ENCODE assay signal across 14 cellular contexts in the genomic region with DNA sequence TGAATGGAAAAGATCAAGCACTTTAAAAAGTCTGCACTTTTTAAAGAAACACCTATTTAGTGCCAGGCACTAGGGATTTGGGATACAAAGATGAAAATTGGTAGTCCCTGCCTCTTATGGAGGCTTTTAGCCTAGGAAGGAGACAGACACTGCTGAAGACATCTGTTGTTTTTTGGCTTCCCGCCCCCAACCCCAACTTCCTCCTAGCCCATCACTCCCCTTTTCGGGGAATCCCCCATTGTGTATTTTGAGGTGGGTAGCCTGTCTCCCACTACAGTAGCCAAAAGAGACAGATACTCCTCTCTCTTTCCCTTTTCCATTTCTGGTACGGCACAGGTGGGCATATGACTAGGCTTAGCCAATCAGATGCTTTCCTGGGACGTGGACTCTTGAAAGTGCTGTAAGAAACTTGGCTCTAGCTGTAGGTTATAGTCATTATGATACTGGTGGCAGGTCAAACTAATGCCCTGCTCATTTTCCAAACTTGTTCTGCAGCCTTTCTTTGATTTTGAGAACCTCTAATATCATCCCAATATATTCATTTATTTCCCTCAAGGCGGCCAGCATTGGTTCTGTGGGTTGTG.
DNase-seq lines count a peak whose midpoint lies in the region; ATAC-seq and TF ChIP-seq lines count a peak whose summit lies in the region.
"Had no signal": no experiment of that assay in that cellular context is flagged by ENCODE, and none has a peak within 500 bp of the region (broad histone marks: within the 10 kb centered on the region; RNA-seq: fewer than 3 reads in every experiment).

No MANE protein-coding gene starts in this region.

- H3K27me3 Mint-ChIP-seq in activated T-helper 17 cell treated with anti-CD3 and anti-CD28 coated beads, Interleukin-2, amount 50 U/mL, for 72 hours = no peaks in the 10 kb centered on the region

- H3K4me1 Mint-ChIP-seq in activated T-helper 17 cell treated with anti-CD3 and anti-CD28 coated beads, Interleukin-2, amount 50 U/mL, for 72 hours = peaks cover 18% of the 10 kb centered on the region

- no peak for TF ChIP-seq POLR2A in GM18505 (IDR thresholded peaks at IDR 0.05; ENCODE audit: borderline replicate concordance, extremely low read depth, insufficient read depth, insufficient read length)

- no peaks in the 10 kb centered on the region for H3K9me3 ChIP-seq in SJCRH30 (replicated peaks)

- H3K4me3 ChIP-seq in SJCRH30 = no peak overlapping the region
- H3K4me3 ChIP-seq: GM23248 had no signal

- H3K4me1 ChIP-seq in SJCRH30 = peaks cover 2% of the 10 kb centered on the region; the same call in 1 of the 2 replicates

- H3K9me3 Mint-ChIP-seq in activated T-helper 17 cell treated with anti-CD3 and anti-CD28 coated beads, Interleukin-2, amount 50 U/mL, for 72 hours = peaks cover 12% of the 10 kb centered on the region

- no peak overlapping the region for H3K27ac ChIP-seq in SJCRH30
- H3K27ac ChIP-seq: GM23248 had no signal

- DNase-seq in DMS114 treated with DMSO at 0.1 percent for 48 hours (lab: John Stamatoyannopoulos, UW; ENCODE audit: unreplicated experiment) (no peak), foreskin melanocyte (no peak), SJCRH30 (no peak)
- DNase-seq: effector CD8-positive, alpha-beta T cell; GF-D8; GM23248; NCI-H187 treated with DMSO at 0.1 percent for 48 hours; stimulated activated CD4-positive, alpha-beta T cell treated with anti-CD3 and anti-CD28 coated beads, Interleukin-4, amount 100 ng/mL, for 4 hours; T-cell had no signal

- H3K27me3 ChIP-seq in SJCRH30 = no peaks in the 10 kb centered on the region

- no peaks in the 10 kb centered on the region for H3K36me3 ChIP-seq in SJCRH30

- H3K4me3 Mint-ChIP-seq in activated T-helper 17 cell treated with anti-CD3 and anti-CD28 coated beads, Interleukin-2, amount 50 U/mL, for 72 hours = peak overlapping the region; percentile 3
- H3K4me3 Mint-ChIP-seq: T-cell had no signal

- ATAC-seq in GM18505 (IDR thresholded peaks at IDR 0.05; ENCODE audit: unreplicated experiment) = peak; percentile 56
- ATAC-seq in GM21390 (IDR thresholded peaks at IDR 0.05; ENCODE audit: unreplicated experiment) = peak; percentile 50
- ATAC-seq in HG03108 (IDR thresholded peaks at IDR 0.05; ENCODE audit: unreplicated experiment) = peak; percentile 58
- no peak for ATAC-seq in activated T-helper 17 cell treated with anti-CD3 and anti-CD28 coated beads, Interleukin-2, amount 50 U/mL, for 72 hours (replicated peaks)
- no peak for ATAC-seq in HG03025 (IDR thresholded peaks at IDR 0.05; ENCODE audit: low FRiP score, unreplicated experiment)
- ATAC-seq: T-cell had no signal

- peaks cover 3% of the 10 kb centered on the region for H3K36me3 Mint-ChIP-seq in activated T-helper 17 cell treated with anti-CD3 and anti-CD28 coated beads, Interleukin-2, amount 50 U/mL, for 72 hours (ENCODE audit: low read depth)

- peak overlapping the region; percentile 52 for H3K27ac Mint-ChIP-seq in activated T-helper 17 cell treated with anti-CD3 and anti-CD28 coated beads, Interleukin-2, amount 50 U/mL, for 72 hours
- H3K27ac Mint-ChIP-seq: T-cell had no signal

Comparison
In these comparisons a context has a peak if more than half of its experiments do, and no peak if none do; other contexts are left out.
1. ATAC-seq: peak in GM18505 (single experiment), GM21390 (single experiment) and HG03108 (single experiment); none in activated T-helper 17 cell treated with anti-CD3 and anti-CD28 coated beads, Interleukin-2, amount 50 U/mL, for 72 hours (single experiment) and HG03025 (single experiment).